Comparison of ENCODE assay signal across 10 cellular contexts in genomic region chr5:177296581-177296980, GRCh38. TPM values are rescaled to one million over a fixed set of nuclear protein-coding genes. Genes with fewer than 3 reads are reported as not detected.
A peak's percentile ranks its signal among the peaks of the same experiment; 100 is the strongest.
DNase-seq lines count a peak whose midpoint lies in the region; ATAC-seq, FAIRE-seq and TF ChIP-seq lines count a peak whose summit lies in the region.
"Had no signal": no experiment of that assay in that cellular context is flagged by ENCODE, and none has a peak within 500 bp of the region (broad histone marks: within the 10 kb centered on the region; RNA-seq: fewer than 3 reads in every experiment).

No MANE protein-coding gene starts in this region.

- peak overlapping the region; percentile 80 for H3K27ac Mint-ChIP-seq in stimulated activated naive CD8-positive, alpha-beta T cell treated with anti-CD3 and anti-CD28 coated beads, Interleukin-15, Interleukin-2, amounts not matched to agents 100 ng/mL and 50 ng/mL, for 24 hours

- no peak overlapping the region for H3K4me3 Mint-ChIP-seq in stimulated activated naive CD8-positive, alpha-beta T cell treated with anti-CD3 and anti-CD28 coated beads, Interleukin-15, Interleukin-2, amounts not matched to agents 100 ng/mL and 50 ng/mL, for 24 hours

- H3K27me3 Mint-ChIP-seq in stimulated activated naive CD8-positive, alpha-beta T cell treated with anti-CD3 and anti-CD28 coated beads, Interleukin-15, Interleukin-2, amounts not matched to agents 100 ng/mL and 50 ng/mL, for 24 hours, result no peaks in the 10 kb centered on the region

- H3K9me3 Mint-ChIP-seq in stimulated activated naive CD8-positive, alpha-beta T cell treated with anti-CD3 and anti-CD28 coated beads, Interleukin-15, Interleukin-2, amounts not matched to agents 100 ng/mL and 50 ng/mL, for 24 hours, result no peaks in the 10 kb centered on the region

- no peak for TF ChIP-seq CTCF in VCaP (conservative IDR thresholded peaks at IDR 0.05)

- no peak for TF ChIP-seq POLR2A in GM12892 (IDR thresholded peaks at IDR 0.05; ENCODE audit: low read depth, low read length)

- no peak for FAIRE-seq in GM12892 (lab: Jason Lieb, UNC)

- peaks cover 67% of the 10 kb centered on the region for H3K36me3 Mint-ChIP-seq in stimulated activated naive CD8-positive, alpha-beta T cell treated with anti-CD3 and anti-CD28 coated beads, Interleukin-15, Interleukin-2, amounts not matched to agents 100 ng/mL and 50 ng/mL, for 24 hours (ENCODE audit: low read depth)

- peak overlapping the region; percentile 45 for H3K27ac ChIP-seq in VCaP

- no peak for DNase-seq in stimulated activated naive CD8-positive, alpha-beta T cell treated with anti-CD3 and anti-CD28 coated beads, Interleukin-15, Interleukin-2, amounts not matched to agents 100 U/mL and 50 U/mL, for 24 hours
- no peak for DNase-seq in left lobe of liver (ENCODE audit: low spot score)
- no peak for DNase-seq in H4 (ENCODE audit: low spot score)
- no peak for DNase-seq in DMS79 (lab: John Stamatoyannopoulos, UW)
- DNase-seq in GM12892 (ENCODE audit: insufficient read length), result no peak
- DNase-seq: COR-L47, NCI-H2227 treated with DMSO at 0.1 percent for 48 hours had no signal

- no peak for ATAC-seq in stimulated activated naive CD8-positive, alpha-beta T cell treated with anti-CD3 and anti-CD28 coated beads, Interleukin-15, Interleukin-2, amounts not matched to agents 100 U/mL and 50 U/mL, for 24 hours
- peak; percentile 7 for ATAC-seq in left lobe of liver
- no peak for ATAC-seq in GM21360 (IDR thresholded peaks at IDR 0.05; ENCODE audit: unreplicated experiment)

- H3K4me1 Mint-ChIP-seq in stimulated activated naive CD8-positive, alpha-beta T cell treated with anti-CD3 and anti-CD28 coated beads, Interleukin-15, Interleukin-2, amounts not matched to agents 100 ng/mL and 50 ng/mL, for 24 hours (ENCODE audit: low read depth), result peaks cover 69% of the 10 kb centered on the region

RNA-seq across cellular contexts. Expression of gene RAB24, which starts 6.9 kb away (rescaled TPM):
- total RNA-seq in left lobe of liver, result 15.3 TPM
- 22.5 and 28.1 TPM in 2 replicates for total RNA-seq in H4 (2014; rRNA removed; shearing (Covaris generic))
- 29.7 TPM for polyA plus RNA-seq in GM12892 (2012; ENCODE audit: missing spikeins)

RNA-seq across cellular contexts. Expression of gene PRELID1, which starts 7.0 kb away (rescaled TPM):
- 68.1 TPM for total RNA-seq in left lobe of liver
- total RNA-seq in H4 (2014; rRNA removed; shearing (Covaris generic)), result 487 and 500 TPM in 2 replicates
- 189 TPM for polyA plus RNA-seq in GM12892 (2012; ENCODE audit: missing spikeins)

RNA-seq across cellular contexts. Expression of gene MXD3, which starts 15.1 kb away (rescaled TPM):
- 9.4 TPM for total RNA-seq in left lobe of liver
- total RNA-seq in H4 (2014; rRNA removed; shearing (Covaris generic)), result 34.7 and 74.3 TPM in 2 replicates
- polyA plus RNA-seq in GM12892 (2012; ENCODE audit: missing spikeins), result 4.8 TPM

RNA-seq across cellular contexts. Expression of gene LMAN2, which starts 54.9 kb away (rescaled TPM):
- total RNA-seq in left lobe of liver, result 162 TPM
- 745 and 800 TPM in 2 replicates for total RNA-seq in H4 (2014; rRNA removed; shearing (Covaris generic))
- polyA plus RNA-seq in GM12892 (2012; ENCODE audit: missing spikeins), result 44.8 TPM
